ENCODE assay signal across 2 cellular contexts in genomic region chr14:74945852-74946658, GRCh38.
TF ChIP-seq lines count a peak whose summit lies in the region.

No MANE protein-coding gene starts in this region.

TF ChIP-seq in GM23338, 12 proteins besides CTCF, POLR2A, EP300 and RAD21:
- TF ChIP-seq EZH2phosphoT487 (IDR thresholded peaks at IDR 0.05; ENCODE audit: unreplicated experiment) (no peak), STAT1 (IDR thresholded peaks at IDR 0.05; ENCODE audit: unreplicated experiment) (no peak), ETS1 (IDR thresholded peaks at IDR 0.05) (no peak), EZH2 (IDR thresholded peaks at IDR 0.05; ENCODE audit: low read depth, unreplicated experiment) (no peak), ZNF114 (CRISPR knock-in tag; IDR thresholded peaks at IDR 0.05) (no peak), NANOG (IDR thresholded peaks at IDR 0.05; ENCODE audit: borderline replicate concordance) (no peak), POLR2AphosphoS5 (IDR thresholded peaks at IDR 0.05; ENCODE audit: low read depth) (no peak), JUNB (IDR thresholded peaks at IDR 0.05; ENCODE audit: unreplicated experiment) (no peak), ZNF331 (CRISPR knock-in tag; IDR thresholded peaks at IDR 0.05; ENCODE audit: low read depth) (no peak), CREB1 (CRISPR knock-in tag; IDR thresholded peaks at IDR 0.05; ENCODE audit: low read depth) (no peak)
- TF ChIP-seq, protein P1, sequence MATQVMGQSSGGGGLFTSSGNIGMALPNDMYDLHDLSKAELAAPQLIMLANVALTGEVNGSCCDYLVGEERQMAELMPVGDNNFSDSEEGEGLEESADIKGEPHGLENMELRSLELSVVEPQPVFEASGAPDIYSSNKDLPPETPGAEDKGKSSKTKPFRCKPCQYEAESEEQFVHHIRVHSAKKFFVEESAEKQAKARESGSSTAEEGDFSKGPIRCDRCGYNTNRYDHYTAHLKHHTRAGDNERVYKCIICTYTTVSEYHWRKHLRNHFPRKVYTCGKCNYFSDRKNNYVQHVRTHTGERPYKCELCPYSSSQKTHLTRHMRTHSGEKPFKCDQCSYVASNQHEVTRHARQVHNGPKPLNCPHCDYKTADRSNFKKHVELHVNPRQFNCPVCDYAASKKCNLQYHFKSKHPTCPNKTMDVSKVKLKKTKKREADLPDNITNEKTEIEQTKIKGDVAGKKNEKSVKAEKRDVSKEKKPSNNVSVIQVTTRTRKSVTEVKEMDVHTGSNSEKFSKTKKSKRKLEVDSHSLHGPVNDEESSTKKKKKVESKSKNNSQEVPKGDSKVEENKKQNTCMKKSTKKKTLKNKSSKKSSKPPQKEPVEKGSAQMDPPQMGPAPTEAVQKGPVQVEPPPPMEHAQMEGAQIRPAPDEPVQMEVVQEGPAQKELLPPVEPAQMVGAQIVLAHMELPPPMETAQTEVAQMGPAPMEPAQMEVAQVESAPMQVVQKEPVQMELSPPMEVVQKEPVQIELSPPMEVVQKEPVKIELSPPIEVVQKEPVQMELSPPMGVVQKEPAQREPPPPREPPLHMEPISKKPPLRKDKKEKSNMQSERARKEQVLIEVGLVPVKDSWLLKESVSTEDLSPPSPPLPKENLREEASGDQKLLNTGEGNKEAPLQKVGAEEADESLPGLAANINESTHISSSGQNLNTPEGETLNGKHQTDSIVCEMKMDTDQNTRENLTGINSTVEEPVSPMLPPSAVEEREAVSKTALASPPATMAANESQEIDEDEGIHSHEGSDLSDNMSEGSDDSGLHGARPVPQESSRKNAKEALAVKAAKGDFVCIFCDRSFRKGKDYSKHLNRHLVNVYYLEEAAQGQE (IDR thresholded peaks at IDR 0.05; ENCODE audit: unreplicated experiment): no peak
- TF ChIP-seq, protein P2, sequence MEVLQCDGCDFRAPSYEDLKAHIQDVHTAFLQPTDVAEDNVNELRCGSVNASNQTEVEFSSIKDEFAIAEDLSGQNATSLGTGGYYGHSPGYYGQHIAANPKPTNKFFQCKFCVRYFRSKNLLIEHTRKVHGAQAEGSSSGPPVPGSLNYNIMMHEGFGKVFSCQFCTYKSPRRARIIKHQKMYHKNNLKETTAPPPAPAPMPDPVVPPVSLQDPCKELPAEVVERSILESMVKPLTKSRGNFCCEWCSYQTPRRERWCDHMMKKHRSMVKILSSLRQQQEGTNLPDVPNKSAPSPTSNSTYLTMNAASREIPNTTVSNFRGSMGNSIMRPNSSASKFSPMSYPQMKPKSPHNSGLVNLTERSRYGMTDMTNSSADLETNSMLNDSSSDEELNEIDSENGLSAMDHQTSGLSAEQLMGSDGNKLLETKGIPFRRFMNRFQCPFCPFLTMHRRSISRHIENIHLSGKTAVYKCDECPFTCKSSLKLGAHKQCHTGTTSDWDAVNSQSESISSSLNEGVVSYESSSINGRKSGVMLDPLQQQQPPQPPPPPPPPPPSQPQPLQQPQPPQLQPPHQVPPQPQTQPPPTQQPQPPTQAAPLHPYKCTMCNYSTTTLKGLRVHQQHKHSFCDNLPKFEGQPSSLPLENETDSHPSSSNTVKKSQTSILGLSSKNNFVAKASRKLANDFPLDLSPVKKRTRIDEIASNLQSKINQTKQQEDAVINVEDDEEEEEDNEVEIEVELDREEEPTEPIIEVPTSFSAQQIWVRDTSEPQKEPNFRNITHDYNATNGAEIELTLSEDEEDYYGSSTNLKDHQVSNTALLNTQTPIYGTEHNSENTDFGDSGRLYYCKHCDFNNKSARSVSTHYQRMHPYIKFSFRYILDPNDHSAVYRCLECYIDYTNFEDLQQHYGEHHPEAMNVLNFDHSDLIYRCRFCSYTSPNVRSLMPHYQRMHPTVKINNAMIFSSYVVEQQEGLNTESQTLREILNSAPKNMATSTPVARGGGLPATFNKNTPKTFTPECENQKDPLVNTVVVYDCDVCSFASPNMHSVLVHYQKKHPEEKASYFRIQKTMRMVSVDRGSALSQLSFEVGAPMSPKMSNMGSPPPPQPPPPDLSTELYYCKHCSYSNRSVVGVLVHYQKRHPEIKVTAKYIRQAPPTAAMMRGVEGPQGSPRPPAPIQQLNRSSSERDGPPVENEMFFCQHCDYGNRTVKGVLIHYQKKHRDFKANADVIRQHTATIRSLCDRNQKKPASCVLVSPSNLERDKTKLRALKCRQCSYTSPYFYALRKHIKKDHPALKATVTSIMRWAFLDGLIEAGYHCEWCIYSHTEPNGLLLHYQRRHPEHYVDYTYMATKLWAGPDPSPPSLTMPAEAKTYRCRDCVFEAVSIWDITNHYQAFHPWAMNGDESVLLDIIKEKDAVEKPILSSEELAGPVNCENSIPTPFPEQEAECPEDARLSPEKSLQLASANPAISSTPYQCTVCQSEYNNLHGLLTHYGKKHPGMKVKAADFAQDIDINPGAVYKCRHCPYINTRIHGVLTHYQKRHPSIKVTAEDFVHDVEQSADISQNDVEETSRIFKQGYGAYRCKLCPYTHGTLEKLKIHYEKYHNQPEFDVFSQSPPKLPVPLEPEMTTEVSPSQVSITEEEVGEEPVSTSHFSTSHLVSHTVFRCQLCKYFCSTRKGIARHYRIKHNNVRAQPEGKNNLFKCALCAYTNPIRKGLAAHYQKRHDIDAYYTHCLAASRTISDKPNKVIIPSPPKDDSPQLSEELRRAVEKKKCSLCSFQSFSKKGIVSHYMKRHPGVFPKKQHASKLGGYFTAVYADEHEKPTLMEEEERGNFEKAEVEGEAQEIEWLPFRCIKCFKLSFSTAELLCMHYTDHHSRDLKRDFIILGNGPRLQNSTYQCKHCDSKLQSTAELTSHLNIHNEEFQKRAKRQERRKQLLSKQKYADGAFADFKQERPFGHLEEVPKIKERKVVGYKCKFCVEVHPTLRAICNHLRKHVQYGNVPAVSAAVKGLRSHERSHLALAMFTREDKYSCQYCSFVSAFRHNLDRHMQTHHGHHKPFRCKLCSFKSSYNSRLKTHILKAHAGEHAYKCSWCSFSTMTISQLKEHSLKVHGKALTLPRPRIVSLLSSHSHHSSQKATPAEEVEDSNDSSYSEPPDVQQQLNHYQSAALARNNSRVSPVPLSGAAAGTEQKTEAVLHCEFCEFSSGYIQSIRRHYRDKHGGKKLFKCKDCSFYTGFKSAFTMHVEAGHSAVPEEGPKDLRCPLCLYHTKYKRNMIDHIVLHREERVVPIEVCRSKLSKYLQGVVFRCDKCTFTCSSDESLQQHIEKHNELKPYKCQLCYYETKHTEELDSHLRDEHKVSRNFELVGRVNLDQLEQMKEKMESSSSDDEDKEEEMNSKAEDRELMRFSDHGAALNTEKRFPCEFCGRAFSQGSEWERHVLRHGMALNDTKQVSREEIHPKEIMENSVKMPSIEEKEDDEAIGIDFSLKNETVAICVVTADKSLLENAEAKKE (CRISPR knock-in tag; IDR thresholded peaks at IDR 0.05): no peak

TF ChIP-seq in HepG2, 621 proteins besides CTCF, POLR2A, EP300 and RAD21 (continues in another document):
- TF ChIP-seq ZNF740 (CRISPR knock-in tag; IDR thresholded peaks at IDR 0.05) (no peak), PHB2 (IDR thresholded peaks at IDR 0.05; ENCODE audit: partially characterized antibody) (no peak), RXRB (CRISPR knock-in tag; IDR thresholded peaks at IDR 0.05; ENCODE audit: borderline replicate concordance) (peak; percentile 75), HNRNPK (IDR thresholded peaks at IDR 0.05; ENCODE audit: low read depth, low read length, poor library complexity, severe bottlenecking) (no peak), ARNTL (CRISPR knock-in tag; IDR thresholded peaks at IDR 0.05) (0 out of 2 replicates have a peak, but pooled peaks have one; percentile 14), EZH2 (conservative IDR thresholded peaks at IDR 0.05; ENCODE audit: low read depth, low read length) (no peak), ZNF550 (CRISPR knock-in tag; IDR thresholded peaks at IDR 0.05; ENCODE audit: borderline replicate concordance) (no peak), ZSCAN31 (CRISPR knock-in tag; IDR thresholded peaks at IDR 0.05; ENCODE audit: low read depth) (0 out of 2 replicates have a peak, but pooled peaks have one; percentile 43), SETDB1 (CRISPR knock-in tag; IDR thresholded peaks at IDR 0.05; ENCODE audit: borderline replicate concordance) (no peak), IRX3 (CRISPR knock-in tag; IDR thresholded peaks at IDR 0.05; ENCODE audit: borderline replicate concordance, low read depth) (no peak), ZNF12 (CRISPR knock-in tag; IDR thresholded peaks at IDR 0.05) (0 out of 2 replicates have a peak, but pooled peaks have one; percentile 40), HES4 (CRISPR knock-in tag; IDR thresholded peaks at IDR 0.05; ENCODE audit: borderline replicate concordance) (no peak), NFATC3 (CRISPR knock-in tag; IDR thresholded peaks at IDR 0.05) (no peak), PPARG (CRISPR knock-in tag; conservative IDR thresholded peaks at IDR 0.05) (0 out of 2 replicates have a peak, but pooled peaks have one; percentile 42), PAF1 (CRISPR knock-in tag; IDR thresholded peaks at IDR 0.05) (no peak), ZEB1 (IDR thresholded peaks at IDR 0.05; ENCODE audit: insufficient replicate concordance, low read depth) (no peak), RARA (CRISPR knock-in tag; IDR thresholded peaks at IDR 0.05) (peak; percentile 73), ZNF720 (CRISPR knock-in tag; IDR thresholded peaks at IDR 0.05) (no peak), BORCS8-MEF2B (CRISPR knock-in tag; IDR thresholded peaks at IDR 0.05) (no peak), ZNF30 (CRISPR knock-in tag; IDR thresholded peaks at IDR 0.05) (no peak), NR2F1 (CRISPR knock-in tag; IDR thresholded peaks at IDR 0.05) (peak in 1 of 2 experiments; percentile 60; a peak in 2 of 4 replicates), GABPB1 (CRISPR knock-in tag; IDR thresholded peaks at IDR 0.05) (no peak), MAFK (conservative IDR thresholded peaks at IDR 0.05 in 1 of 2, IDR thresholded peaks at IDR 0.05 in 1 of 2; ENCODE audit: low read length in 2 of 2) (no peak), FOXO4 (CRISPR knock-in tag; conservative IDR thresholded peaks at IDR 0.05) (no peak), ZNF441 (CRISPR knock-in tag; IDR thresholded peaks at IDR 0.05; ENCODE audit: borderline replicate concordance) (no peak), ZFP37 (CRISPR knock-in tag; IDR thresholded peaks at IDR 0.05; ENCODE audit: borderline replicate concordance) (no peak)
- TF ChIP-seq, protein P3, sequence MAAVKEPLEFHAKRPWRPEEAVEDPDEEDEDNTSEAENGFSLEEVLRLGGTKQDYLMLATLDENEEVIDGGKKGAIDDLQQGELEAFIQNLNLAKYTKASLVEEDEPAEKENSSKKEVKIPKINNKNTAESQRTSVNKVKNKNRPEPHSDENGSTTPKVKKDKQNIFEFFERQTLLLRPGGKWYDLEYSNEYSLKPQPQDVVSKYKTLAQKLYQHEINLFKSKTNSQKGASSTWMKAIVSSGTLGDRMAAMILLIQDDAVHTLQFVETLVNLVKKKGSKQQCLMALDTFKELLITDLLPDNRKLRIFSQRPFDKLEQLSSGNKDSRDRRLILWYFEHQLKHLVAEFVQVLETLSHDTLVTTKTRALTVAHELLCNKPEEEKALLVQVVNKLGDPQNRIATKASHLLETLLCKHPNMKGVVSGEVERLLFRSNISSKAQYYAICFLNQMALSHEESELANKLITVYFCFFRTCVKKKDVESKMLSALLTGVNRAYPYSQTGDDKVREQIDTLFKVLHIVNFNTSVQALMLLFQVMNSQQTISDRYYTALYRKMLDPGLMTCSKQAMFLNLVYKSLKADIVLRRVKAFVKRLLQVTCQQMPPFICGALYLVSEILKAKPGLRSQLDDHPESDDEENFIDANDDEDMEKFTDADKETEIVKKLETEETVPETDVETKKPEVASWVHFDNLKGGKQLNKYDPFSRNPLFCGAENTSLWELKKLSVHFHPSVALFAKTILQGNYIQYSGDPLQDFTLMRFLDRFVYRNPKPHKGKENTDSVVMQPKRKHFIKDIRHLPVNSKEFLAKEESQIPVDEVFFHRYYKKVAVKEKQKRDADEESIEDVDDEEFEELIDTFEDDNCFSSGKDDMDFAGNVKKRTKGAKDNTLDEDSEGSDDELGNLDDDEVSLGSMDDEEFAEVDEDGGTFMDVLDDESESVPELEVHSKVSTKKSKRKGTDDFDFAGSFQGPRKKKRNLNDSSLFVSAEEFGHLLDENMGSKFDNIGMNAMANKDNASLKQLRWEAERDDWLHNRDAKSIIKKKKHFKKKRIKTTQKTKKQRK (IDR thresholded peaks at IDR 0.05; ENCODE audit: low read length): no peak
- TF ChIP-seq, protein P4, sequence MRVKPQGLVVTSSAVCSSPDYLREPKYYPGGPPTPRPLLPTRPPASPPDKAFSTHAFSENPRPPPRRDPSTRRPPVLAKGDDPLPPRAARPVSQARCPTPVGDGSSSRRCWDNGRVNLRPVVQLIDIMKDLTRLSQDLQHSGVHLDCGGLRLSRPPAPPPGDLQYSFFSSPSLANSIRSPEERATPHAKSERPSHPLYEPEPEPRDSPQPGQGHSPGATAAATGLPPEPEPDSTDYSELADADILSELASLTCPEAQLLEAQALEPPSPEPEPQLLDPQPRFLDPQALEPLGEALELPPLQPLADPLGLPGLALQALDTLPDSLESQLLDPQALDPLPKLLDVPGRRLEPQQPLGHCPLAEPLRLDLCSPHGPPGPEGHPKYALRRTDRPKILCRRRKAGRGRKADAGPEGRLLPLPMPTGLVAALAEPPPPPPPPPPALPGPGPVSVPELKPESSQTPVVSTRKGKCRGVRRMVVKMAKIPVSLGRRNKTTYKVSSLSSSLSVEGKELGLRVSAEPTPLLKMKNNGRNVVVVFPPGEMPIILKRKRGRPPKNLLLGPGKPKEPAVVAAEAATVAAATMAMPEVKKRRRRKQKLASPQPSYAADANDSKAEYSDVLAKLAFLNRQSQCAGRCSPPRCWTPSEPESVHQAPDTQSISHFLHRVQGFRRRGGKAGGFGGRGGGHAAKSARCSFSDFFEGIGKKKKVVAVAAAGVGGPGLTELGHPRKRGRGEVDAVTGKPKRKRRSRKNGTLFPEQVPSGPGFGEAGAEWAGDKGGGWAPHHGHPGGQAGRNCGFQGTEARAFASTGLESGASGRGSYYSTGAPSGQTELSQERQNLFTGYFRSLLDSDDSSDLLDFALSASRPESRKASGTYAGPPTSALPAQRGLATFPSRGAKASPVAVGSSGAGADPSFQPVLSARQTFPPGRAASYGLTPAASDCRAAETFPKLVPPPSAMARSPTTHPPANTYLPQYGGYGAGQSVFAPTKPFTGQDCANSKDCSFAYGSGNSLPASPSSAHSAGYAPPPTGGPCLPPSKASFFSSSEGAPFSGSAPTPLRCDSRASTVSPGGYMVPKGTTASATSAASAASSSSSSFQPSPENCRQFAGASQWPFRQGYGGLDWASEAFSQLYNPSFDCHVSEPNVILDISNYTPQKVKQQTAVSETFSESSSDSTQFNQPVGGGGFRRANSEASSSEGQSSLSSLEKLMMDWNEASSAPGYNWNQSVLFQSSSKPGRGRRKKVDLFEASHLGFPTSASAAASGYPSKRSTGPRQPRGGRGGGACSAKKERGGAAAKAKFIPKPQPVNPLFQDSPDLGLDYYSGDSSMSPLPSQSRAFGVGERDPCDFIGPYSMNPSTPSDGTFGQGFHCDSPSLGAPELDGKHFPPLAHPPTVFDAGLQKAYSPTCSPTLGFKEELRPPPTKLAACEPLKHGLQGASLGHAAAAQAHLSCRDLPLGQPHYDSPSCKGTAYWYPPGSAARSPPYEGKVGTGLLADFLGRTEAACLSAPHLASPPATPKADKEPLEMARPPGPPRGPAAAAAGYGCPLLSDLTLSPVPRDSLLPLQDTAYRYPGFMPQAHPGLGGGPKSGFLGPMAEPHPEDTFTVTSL (CRISPR knock-in tag; IDR thresholded peaks at IDR 0.05; ENCODE audit: borderline replicate concordance): no peak; the same call in 1 of the 2 replicates
